In genomic region chr9:96232164-96232538, GRCh38 we compare ENCODE assay signal across 23 cellular contexts.
DNase-seq lines count a peak whose midpoint lies in the region; ATAC-seq and TF ChIP-seq lines count a peak whose summit lies in the region.
"Had no signal": no experiment of that assay in that cellular context is flagged by ENCODE, and none has a peak within 500 bp of the region (broad histone marks: within the 10 kb centered on the region; RNA-seq: fewer than 3 reads in every experiment).

No MANE protein-coding gene starts in this region.

- peaks cover 0 to 4% (median 0%) of the 10 kb centered on the region in 7 donors for H3K27me3 ChIP-seq in heart right ventricle
- H3K27me3 ChIP-seq in sigmoid colon: no peaks in the 10 kb centered on the region
- H3K27me3 ChIP-seq in uterus: no peaks in the 10 kb centered on the region
- H3K27me3 ChIP-seq in Karpas-422 (ENCODE audit: low read length): no peaks in the 10 kb centered on the region
- H3K27me3 ChIP-seq: colonic mucosa, MG63, SJSA1 had no signal

- H3K4me2 ChIP-seq in Karpas-422 (ENCODE audit: low read depth, low read length, poor library complexity, severe bottlenecking): no peak overlapping the region

- H3K27ac Mint-ChIP-seq in glutamatergic neuron (ENCODE audit: unreplicated experiment): peak overlapping the region; percentile 1
- H3K27ac Mint-ChIP-seq: CD8-positive, alpha-beta T cell; effector memory CD8-positive, alpha-beta T cell; IgD-negative memory B cell; progenitor cell of endocrine pancreas; T-helper 17 cell had no signal

- no peaks in the 10 kb centered on the region for H3K79me2 ChIP-seq in Karpas-422 (ENCODE audit: low read length)

- H2AFZ ChIP-seq in Karpas-422 (ENCODE audit: low read length): no peak overlapping the region

- H4K20me1 ChIP-seq in Karpas-422 (ENCODE audit: insufficient read depth, low read depth, low read length): no peaks in the 10 kb centered on the region

- DNase-seq in heart right ventricle (no peak), cardiac septum (ENCODE audit: low spot score) (no peak), glutamatergic neuron (no peak), sigmoid colon (no peak), uterus (no peak), activated gamma-delta T cell (lab: John Stamatoyannopoulos, UW) (no peak), NOMO-1 treated with dmso at 0.1 percent for 144 hours (lab: John Stamatoyannopoulos, UW; ENCODE audit: unreplicated experiment) (no peak), Karpas-422 (no peak)
- DNase-seq: DMS153, lower lobe of right lung, NCI-H1436 treated with DMSO at 0.1 percent for 48 hours, T-helper 17 cell had no signal

- H3K9ac ChIP-seq in Karpas-422 (ENCODE audit: low read length): no peak overlapping the region

- H3K4me3 Mint-ChIP-seq in glutamatergic neuron (ENCODE audit: unreplicated experiment): no peak overlapping the region
- H3K4me3 Mint-ChIP-seq: CD8-positive, alpha-beta T cell; effector memory CD8-positive, alpha-beta T cell; IgD-negative memory B cell; T-helper 17 cell had no signal

- H3K27ac ChIP-seq in heart right ventricle: peak overlapping the region in 8 of 10 donors; percentile 0 to 78 (median 44)
- H3K27ac ChIP-seq in sigmoid colon: peak overlapping the region; percentile 48 to 75 (median 70)
- peak overlapping the region; percentile 67 to 78 for H3K27ac ChIP-seq in uterus
- H3K27ac ChIP-seq in Karpas-422 (ENCODE audit: low read length): no peak overlapping the region
- H3K27ac ChIP-seq: colonic mucosa, neutrophil, SJSA1, skin epidermis had no signal

- peaks cover 6% of the 10 kb centered on the region for H3K36me3 Mint-ChIP-seq in glutamatergic neuron (ENCODE audit: unreplicated experiment)
- H3K36me3 Mint-ChIP-seq: CD8-positive, alpha-beta T cell; IgD-negative memory B cell had no signal

- H3K36me3 ChIP-seq in heart right ventricle (no peaks in the 10 kb centered on the region), sigmoid colon (no peaks in the 10 kb centered on the region), uterus (no peaks in the 10 kb centered on the region), Karpas-422 (ENCODE audit: insufficient read depth, low read length) (no peaks in the 10 kb centered on the region)
- H3K36me3 ChIP-seq: breast epithelium, colonic mucosa, lower lobe of right lung, MG63, neutrophil, SJSA1, thoracic aorta had no signal

- peak overlapping the region in 1 of 10 donors; percentile 12 for H3K4me3 ChIP-seq in heart right ventricle
- H3K4me3 ChIP-seq in sigmoid colon: no peak overlapping the region
- no peak overlapping the region for H3K4me3 ChIP-seq in uterus
- no peak overlapping the region for H3K4me3 ChIP-seq in Karpas-422 (ENCODE audit: low read length)
- H3K4me3 ChIP-seq: colonic mucosa, lower lobe of right lung, MG63, SJSA1, skin epidermis, thoracic aorta had no signal

- no peaks in the 10 kb centered on the region for H3K27me3 Mint-ChIP-seq in glutamatergic neuron (ENCODE audit: unreplicated experiment)
- H3K27me3 Mint-ChIP-seq: progenitor cell of endocrine pancreas had no signal

- H3K4me1 ChIP-seq in heart right ventricle: peaks cover 3 to 21% (median 13%) of the 10 kb centered on the region in 9 donors
- peaks cover 0 to 15% (median 9%) of the 10 kb centered on the region in 4 donors for H3K4me1 ChIP-seq in sigmoid colon
- peaks cover 0 to 4% of the 10 kb centered on the region in 2 donors for H3K4me1 ChIP-seq in uterus
- H3K4me1 ChIP-seq in Karpas-422 (ENCODE audit: low read length): no peaks in the 10 kb centered on the region
- H3K4me1 ChIP-seq: breast epithelium, colonic mucosa, lower lobe of right lung, SJSA1 had no signal

- ATAC-seq in heart right ventricle: no peak

- TF ChIP-seq EP300 in sigmoid colon (IDR thresholded peaks at IDR 0.05): no peak

- TF ChIP-seq CTCF in heart right ventricle (IDR thresholded peaks at IDR 0.05) (no peak), glutamatergic neuron (IDR thresholded peaks at IDR 0.05; ENCODE audit: partially characterized antibody, unreplicated experiment) (no peak), sigmoid colon (IDR thresholded peaks at IDR 0.05) (no peak), uterus (IDR thresholded peaks at IDR 0.05) (no peak)

- H3K9me3 ChIP-seq in heart right ventricle (no peaks in the 10 kb centered on the region), sigmoid colon (no peaks in the 10 kb centered on the region), uterus (no peaks in the 10 kb centered on the region), Karpas-422 (ENCODE audit: low read length) (no peaks in the 10 kb centered on the region)
- H3K9me3 ChIP-seq: breast epithelium, colonic mucosa, lower lobe of right lung, MG63, neutrophil, SJSA1, thoracic aorta had no signal

- no peak for TF ChIP-seq POLR2A in sigmoid colon (IDR thresholded peaks at IDR 0.05)
- TF ChIP-seq POLR2A in uterus (IDR thresholded peaks at IDR 0.05): no peak

- 54 to 61% methylated on average over 10 to 11 of the region's 11 CpGs for WGBS in heart right ventricle, 2 donors
- 52 to 63% methylated on average over 11 of the region's 11 CpGs for WGBS in sigmoid colon, 2 donors

- intact Hi-C loops in heart right ventricle (cut with DNase I): loop anchor here (2.0 to 5.0 kb wide), 4 partner anchors 80 to 90 kb away; no protein-coding TSS in a partner anchor
- intact Hi-C loops in cardiac septum (cut with DNase I): loop anchor here (5.0 kb wide), 1 partner anchor 85 kb away; no protein-coding TSS in a partner anchor
- intact Hi-C loops in sigmoid colon (cut with DNase I): loop anchor here (1.0 to 5.0 kb wide), 2 partner anchors 85 to 435 kb away; no protein-coding TSS in a partner anchor
- intact Hi-C loops in uterus (cut with DNase I; ENCODE audit: low total_unique reads): no loop called here

- no peaks in the 10 kb centered on the region for H3K9me3 Mint-ChIP-seq in glutamatergic neuron (ENCODE audit: unreplicated experiment)
- H3K9me3 Mint-ChIP-seq: effector memory CD8-positive, alpha-beta T cell had no signal

- H3K4me1 Mint-ChIP-seq in glutamatergic neuron (ENCODE audit: low read depth, unreplicated experiment): peaks cover under 1% of the 10 kb centered on the region
- H3K4me1 Mint-ChIP-seq: IgD-negative memory B cell had no signal

- no peaks in the 10 kb centered on the region for H3K9me2 ChIP-seq in Karpas-422 (replicated peaks; ENCODE audit: insufficient read depth, low read length)
